In the genomic region with DNA sequence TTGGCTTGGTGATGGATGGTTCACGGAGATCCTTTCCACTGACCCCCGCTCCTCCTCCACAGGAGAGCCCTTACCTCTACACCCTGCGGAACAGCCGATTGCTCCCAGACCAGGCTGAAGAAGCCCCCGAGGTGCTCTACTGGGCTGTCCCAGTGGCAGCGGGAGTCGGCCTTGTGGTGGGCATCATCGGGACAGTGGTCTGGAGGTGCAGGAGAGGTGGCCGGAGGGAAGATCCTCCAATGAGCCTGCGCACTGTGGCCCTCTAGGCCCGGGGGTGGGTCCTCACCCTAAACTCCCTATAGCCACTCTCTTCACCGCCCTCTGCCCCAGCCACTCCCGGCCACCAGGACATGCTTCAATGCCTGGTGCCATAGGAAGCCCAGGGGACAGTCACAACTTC, we compare ENCODE assay signal across 14 cellular contexts.
"Had no signal": no experiment of that assay in that cellular context is flagged by ENCODE, and none has a peak within 500 bp of the region (broad histone marks: within the 10 kb centered on the region; RNA-seq: fewer than 3 reads in every experiment).

No MANE protein-coding gene starts in this region.

- FAIRE-seq: endothelial cell of umbilical vein had no signal

- H3K9me3 ChIP-seq: psoas muscle, testis had no signal

- DNase-seq: activated CD4-positive, alpha-beta T cell treated with anti-CD3 and anti-CD28 coated beads, Interleukin-2, amount 50 U/mL, for 48 hours; activated effector memory CD4-positive, alpha-beta T cell treated with anti-CD3 and anti-CD28 coated beads, Interleukin-2, amount 50 U/mL, for 16 hours; activated T-cell treated with anti-CD3 and anti-CD28 coated beads, Interleukin-2, amount 50 U/mL, for 4 hours; amniotic stem cell; effector CD4-positive, alpha-beta T cell; immature natural killer cell; left colon; occipital lobe; psoas muscle; stimulated activated CD4-positive, alpha-beta T cell treated with anti-CD3 and anti-CD28 coated beads, Interleukin-4, amount 100 ng/mL, for 1 hour; testis had no signal

- H3K27ac ChIP-seq: psoas muscle, testis had no signal

- H3K27me3 ChIP-seq: testis had no signal

- H3K4me3 ChIP-seq: psoas muscle, testis had no signal

- ATAC-seq: activated CD4-positive, CD25-positive, alpha-beta regulatory T cell treated with anti-CD3 and anti-CD28 coated beads, Interleukin-2, amount 50 U/mL, for 24 hours; activated naive CD4-positive, alpha-beta T cell treated with anti-CD3 and anti-CD28 coated beads, Interleukin-2, amount 50 U/mL, for 72 hours; activated T-cell treated with anti-CD3 and anti-CD28 coated beads, Interleukin-2, amount 50 U/mL, for 4 hours had no signal
